ENCODE assay signal across 8 cellular contexts in genomic region chr7:139232377-139232717, GRCh38. TPM values are rescaled to one million over a fixed set of nuclear protein-coding genes. Genes with fewer than 3 reads are reported as not detected.
A peak's percentile ranks its signal among the peaks of the same experiment; 100 is the strongest.
DNase-seq lines count a peak whose midpoint lies in the region; ATAC-seq and TF ChIP-seq lines count a peak whose summit lies in the region.

No MANE protein-coding gene starts in this region.

- peaks cover 23% of the 10 kb centered on the region for H3K4me1 ChIP-seq in body of pancreas
- H3K4me1 ChIP-seq in mesendoderm (ENCODE audit: control insufficient read depth, low read depth, low read length) = no peaks in the 10 kb centered on the region

- H3K79me2 ChIP-seq in mesendoderm (ENCODE audit: control insufficient read depth, insufficient read depth, low read length) = peaks cover 19% of the 10 kb centered on the region

- H3K4me2 ChIP-seq in mesendoderm (ENCODE audit: low read length) = peak overlapping the region; percentile 32

- no peak for ATAC-seq in body of pancreas
- ATAC-seq in left colon = no peak
- ATAC-seq in GM19397 (IDR thresholded peaks at IDR 0.05; ENCODE audit: unreplicated experiment) = no peak
- ATAC-seq in GM19395 (IDR thresholded peaks at IDR 0.05; ENCODE audit: unreplicated experiment) = no peak
- no peak for ATAC-seq in HG03135 (IDR thresholded peaks at IDR 0.05; ENCODE audit: unreplicated experiment)

- no peaks in the 10 kb centered on the region for H3K9me3 ChIP-seq in body of pancreas

- TF ChIP-seq CTCF in BJ (IDR thresholded peaks at IDR 0.05; ENCODE audit: insufficient read depth, low read depth, low read length) = no peak
- TF ChIP-seq CTCF in body of pancreas (IDR thresholded peaks at IDR 0.05) = no peak

- H2BK120ac ChIP-seq in mesendoderm (ENCODE audit: low read depth, low read length) = no peak overlapping the region

- no peak overlapping the region for H3K4ac ChIP-seq in mesendoderm (ENCODE audit: low read depth, low read length)

- intact Hi-C loops in body of pancreas (cut with DNase I) (no loop called here), left colon (cut with DNase I, micrococcal nuclease) (no loop called here)

- H3K27ac ChIP-seq in body of pancreas (peak overlapping the region in 3 of 4 donors; percentile 76 to 97 (median 95)), mesendoderm (ENCODE audit: low read depth, low read length) (no peak overlapping the region)

- no peak overlapping the region for H3K18ac ChIP-seq in mesendoderm (ENCODE audit: low read length)

- H3K4me3 ChIP-seq in BJ (ENCODE audit: low read depth, low read length) (peak overlapping the region; percentile 98), body of pancreas (peak overlapping the region; percentile 17 to 100), mesendoderm (ENCODE audit: low read length) (peak overlapping the region; percentile 99)

- H3K36me3 ChIP-seq in BJ (ENCODE audit: control insufficient read depth, insufficient read depth, low read length) (no peaks in the 10 kb centered on the region; the same call in 1 of the 2 replicates), body of pancreas (replicated peaks in 1 of 2; ENCODE audit: insufficient read depth in 1 of 2, low read depth in 2 of 2) (no peaks in the 10 kb centered on the region), mesendoderm (ENCODE audit: control insufficient read depth, insufficient read depth, low read length) (no peaks in the 10 kb centered on the region)

- POLR2A ChIA-PET in BJ (lab: Charles Lee) = interaction anchor here (0.5 kb wide), 1 partner anchor 10 kb away, joined by 3 read pairs; no protein-coding TSS in a partner anchor

- H2BK15ac ChIP-seq in mesendoderm (replicated peaks; ENCODE audit: low read depth) = no peak overlapping the region

- 1 to 3% methylated on average over 8 of the region's 8 CpGs for WGBS in body of pancreas, 2 donors
- no CpG with 5 or more reads among the region's 8 CpGs for WGBS in mesendoderm (ENCODE audit: extremely low coverage, insufficient coverage, low lambda C conversion rate)

- H3K9ac ChIP-seq in mesendoderm (ENCODE audit: low read length) = peak overlapping the region; percentile 99

- H3K27me3 ChIP-seq in BJ (ENCODE audit: control insufficient read depth, insufficient read depth, low read length) = no peaks in the 10 kb centered on the region
- H3K27me3 ChIP-seq in body of pancreas = no peaks in the 10 kb centered on the region
- H3K27me3 ChIP-seq in mesendoderm (ENCODE audit: insufficient read depth, low read length, poor library complexity) = no peaks in the 10 kb centered on the region

- no peak overlapping the region for H4K5ac ChIP-seq in mesendoderm (ENCODE audit: low read length)

- DNase-seq in BJ (ENCODE audit: low read depth) (no peak), HuH-7 (ENCODE audit: low spot score) (peak; percentile 62), body of pancreas (no peak), mesendoderm (no peak), left colon (no peak)

- H2AK5ac ChIP-seq in mesendoderm (ENCODE audit: low read length) = no peak overlapping the region

- H4K8ac ChIP-seq in mesendoderm (ENCODE audit: low read depth, low read length) = no peak overlapping the region

- H2BK5ac ChIP-seq in mesendoderm (ENCODE audit: low read length) = no peak overlapping the region

- no peaks in the 10 kb centered on the region for H3K79me1 ChIP-seq in mesendoderm (ENCODE audit: low read length)

- peak overlapping the region; percentile 100 for H3K56ac ChIP-seq in mesendoderm (ENCODE audit: low read length)

- no peak for TF ChIP-seq POLR2A in body of pancreas (IDR thresholded peaks at IDR 0.05)

- H3K23ac ChIP-seq in mesendoderm (ENCODE audit: low read length) = no peak overlapping the region

- CTCF ChIA-PET in BJ (lab: Yijun Ruan, JAX) = interaction anchor here (1.0 kb wide), 1 partner anchor 10 kb away, joined by 3 read pairs; no protein-coding TSS in a partner anchor

RNA-seq across cellular contexts. Expression of gene UBN2, which starts 1.3 kb away (rescaled TPM):
- 1.8 and 3.1 TPM in 2 replicates for polyA plus RNA-seq in BJ (2011; rRNA removed)
- polyA minus RNA-seq in BJ (2011; rRNA and poly(A)+ RNA removed) = 4.1 and 4.4 TPM in 2 replicates
- total RNA-seq in body of pancreas = 10 to 100 TPM; 14.0 to 15.5 TPM
- 7.5 TPM for polyA plus RNA-seq in mesendoderm (2013, experiment 1 of 2)
- 6.5 TPM for polyA plus RNA-seq in mesendoderm (2013, experiment 2 of 2)
- 10 to 100 TPM; 17.6 to 18.8 TPM for total RNA-seq in left colon
